ENCODE assay signal across 9 cellular contexts in the genomic region with DNA sequence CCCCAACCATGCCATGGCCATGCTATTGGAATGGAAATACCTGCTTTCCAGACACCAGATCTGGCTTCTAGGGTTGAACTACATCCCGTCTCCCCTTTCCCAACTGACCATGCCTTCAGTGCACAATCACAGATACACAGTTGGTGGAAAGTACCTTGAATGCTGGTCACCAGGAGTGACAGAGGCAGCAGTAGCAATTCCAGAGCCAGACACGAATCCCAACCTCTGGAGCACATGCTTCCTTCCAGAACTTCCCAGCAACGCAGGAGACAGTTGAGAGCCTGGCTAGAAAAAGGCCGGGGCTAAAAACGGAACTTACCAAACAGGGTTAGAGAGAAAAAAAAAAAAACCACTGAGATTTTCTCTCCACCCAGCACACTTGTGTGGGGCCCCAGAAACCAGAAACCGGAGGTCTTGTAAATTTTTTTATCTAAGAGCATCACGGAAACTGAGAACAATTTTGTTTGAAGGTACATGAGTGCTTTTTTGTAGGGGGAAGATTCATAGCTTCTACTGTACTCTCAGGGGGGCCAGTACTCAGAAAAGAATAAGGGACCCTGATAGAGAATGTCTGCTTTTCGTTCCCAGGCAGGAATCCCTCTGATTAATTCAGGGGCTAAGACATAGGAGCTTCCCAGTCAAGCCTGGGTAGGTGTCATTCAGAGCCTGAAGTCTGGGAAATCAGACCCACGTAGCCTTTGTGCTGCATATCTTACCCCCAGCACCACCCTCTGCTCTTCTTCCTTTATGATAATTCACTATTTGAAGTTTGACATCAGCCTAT. TPM values are rescaled to one million over a fixed set of nuclear protein-coding genes. Genes with fewer than 3 reads are reported as not detected.
A peak's percentile ranks its signal among the peaks of the same experiment; 100 is the strongest.
DNase-seq lines count a peak whose midpoint lies in the region; ATAC-seq and TF ChIP-seq lines count a peak whose summit lies in the region.
"Had no signal": no experiment of that assay in that cellular context is flagged by ENCODE, and none has a peak within 500 bp of the region (broad histone marks: within the 10 kb centered on the region; RNA-seq: fewer than 3 reads in every experiment).

TSS of gene CD48 (minus strand) at position 295 of the 784 bp plus-strand sequence. CDS start at position 236, 59 bp downstream.

- peaks cover 49% of the 10 kb centered on the region for H3K4me1 Mint-ChIP-seq in dendritic cell treated with granulocyte-macrophage colony-stimulating factor and Interleukin-4, amounts not matched to agents 40 ng/mL and 50 ng/mL, for 4 days (ENCODE audit: low read depth)

- H3K9me3 ChIP-seq in DND-41 (ENCODE audit: insufficient read depth, low read length, severe bottlenecking) (no peaks in the 10 kb centered on the region), subcutaneous abdominal adipose tissue (ENCODE audit: control insufficient read depth in 5 of 5, low read length in 5 of 5) (no peaks in the 10 kb centered on the region), ascending aorta (no peaks in the 10 kb centered on the region)

- TF ChIP-seq CTCF in DND-41 (IDR thresholded peaks at IDR 0.05; ENCODE audit: borderline replicate concordance, extremely low read depth, low read length, poor library complexity, severe bottlenecking) = no peak
- no peak for TF ChIP-seq CTCF in ascending aorta (IDR thresholded peaks at IDR 0.05)

- no peaks in the 10 kb centered on the region for H3K27me3 Mint-ChIP-seq in dendritic cell treated with granulocyte-macrophage colony-stimulating factor and Interleukin-4, amounts not matched to agents 40 ng/mL and 50 ng/mL, for 4 days

- H4K20me1 ChIP-seq in DND-41 (ENCODE audit: insufficient read depth, low read length) = no peaks in the 10 kb centered on the region

- peaks cover 81% of the 10 kb centered on the region for H3K4me1 ChIP-seq in DND-41 (ENCODE audit: insufficient read depth, low read length)
- H3K4me1 ChIP-seq in subcutaneous abdominal adipose tissue (ENCODE audit: control insufficient read depth in 5 of 5, insufficient read depth in 5 of 5, low read length in 5 of 5) = peaks cover 0 to 27% (median 4%) of the 10 kb centered on the region in 5 donors
- no peaks in the 10 kb centered on the region for H3K4me1 ChIP-seq in ascending aorta

- H3K4me3 ChIP-seq in DND-41 (ENCODE audit: low read depth in 1 of 2, low read length in 2 of 2) = peak within 1 kb of the TSS; percentile 43 to 70; a peak in 3 of 4 replicates
- H3K4me3 ChIP-seq in subcutaneous abdominal adipose tissue (ENCODE audit: low read depth in 1 of 5, low read length in 5 of 5) = peak within 1 kb of the TSS in 3 of 5 donors; percentile 36 to 47 (median 37)
- peak within 1 kb of the TSS in 1 of 2 donors; percentile 28 for H3K4me3 ChIP-seq in ascending aorta

- H3K27ac ChIP-seq in DND-41 (ENCODE audit: low read length) (peak within 1 kb of the TSS; percentile 99), subcutaneous abdominal adipose tissue (ENCODE audit: low read depth, low read length) (no peak within 1 kb of the TSS), ascending aorta (no peak within 1 kb of the TSS)

- peak within 1 kb of the TSS; percentile 86 for H3K27ac Mint-ChIP-seq in dendritic cell treated with granulocyte-macrophage colony-stimulating factor and Interleukin-4, amounts not matched to agents 40 ng/mL and 50 ng/mL, for 4 days

- H2AFZ ChIP-seq in DND-41 (ENCODE audit: low read depth, low read length) = peak within 1 kb of the TSS; percentile 70

- H3K9me3 Mint-ChIP-seq in dendritic cell treated with granulocyte-macrophage colony-stimulating factor and Interleukin-4, amounts not matched to agents 40 ng/mL and 50 ng/mL, for 4 days = no peaks in the 10 kb centered on the region

- TF ChIP-seq POLR2A in Raji (IDR thresholded peaks at IDR 0.05; ENCODE audit: insufficient read depth, low read depth, low read length) = peak; percentile 78

- H3K79me2 ChIP-seq in DND-41 (ENCODE audit: insufficient read depth, low read length) = peaks cover 51% of the 10 kb centered on the region

- peak within 1 kb of the TSS; percentile 72 for H3K9ac ChIP-seq in DND-41 (ENCODE audit: low read depth, low read length)
- peak within 1 kb of the TSS in 1 of 5 donors; percentile 31 for H3K9ac ChIP-seq in subcutaneous abdominal adipose tissue (ENCODE audit: low read length in 5 of 5)

- peak within 1 kb of the TSS; percentile 72 for H3K4me3 Mint-ChIP-seq in dendritic cell treated with granulocyte-macrophage colony-stimulating factor and Interleukin-4, amounts not matched to agents 40 ng/mL and 50 ng/mL, for 4 days

- no peaks in the 10 kb centered on the region for H3K36me3 Mint-ChIP-seq in dendritic cell treated with granulocyte-macrophage colony-stimulating factor and Interleukin-4, amounts not matched to agents 40 ng/mL and 50 ng/mL, for 4 days (ENCODE audit: low read depth)

- H3K36me3 ChIP-seq in DND-41 (ENCODE audit: insufficient read depth, low read length) (no peaks in the 10 kb centered on the region), subcutaneous abdominal adipose tissue (ENCODE audit: control insufficient read depth in 5 of 5, insufficient read depth in 5 of 5, low read length in 5 of 5) (no peaks in the 10 kb centered on the region), ascending aorta (no peaks in the 10 kb centered on the region)

- intact Hi-C loops in dendritic cell treated with granulocyte-macrophage colony-stimulating factor and Interleukin-4, amounts not matched to agents 40 ng/mL and 50 ng/mL, for 4 days (cut with micrococcal nuclease) = no loop called here
- intact Hi-C loops in ascending aorta (cut with DNase I) = no loop called here

- peak; percentile 77 for DNase-seq in DND-41
- no peak for DNase-seq in medulla oblongata (ENCODE audit: extremely low spot score)
- DNase-seq in ascending aorta (ENCODE audit: low spot score in 2 of 2) = no peak
- DNase-seq in SHP77 (lab: John Stamatoyannopoulos, UW) = no peak

- peak within 1 kb of the TSS; percentile 90 for H3K4me2 ChIP-seq in DND-41 (ENCODE audit: insufficient read depth, low read length)

- no peaks in the 10 kb centered on the region for H3K27me3 ChIP-seq in DND-41 (ENCODE audit: insufficient read depth, low read length, poor library complexity)
- H3K27me3 ChIP-seq in subcutaneous abdominal adipose tissue (ENCODE audit: control insufficient read depth in 5 of 5, insufficient read depth in 4 of 5, low read length in 5 of 5) = peaks cover 0 to 3% (median 0%) of the 10 kb centered on the region in 5 donors
- no peaks in the 10 kb centered on the region for H3K27me3 ChIP-seq in ascending aorta

- ATAC-seq in DND-41 (ENCODE audit: insufficient read depth, low read depth) (peak; percentile 49), GM21737 (IDR thresholded peaks at IDR 0.05; ENCODE audit: unreplicated experiment) (peak; percentile 28)

RNA-seq across cellular contexts. Expression of gene CD48, which starts in this region (rescaled TPM):
- not detected for total RNA-seq in ascending aorta
- total RNA-seq: renal cortical epithelial cell had no signal
